2 cellular contexts compared by ENCODE assay signal in genomic region chr17:70134777-70135176, GRCh38.
TF ChIP-seq lines count a peak whose summit lies in the region.

No MANE protein-coding gene starts in this region.

TF ChIP-seq in HEK293, 187 proteins besides CTCF, POLR2A, EP300 and RAD21 (continued from another document):
- no peak for TF ChIP-seq REST (tag by site-specific recombination; IDR thresholded peaks at IDR 0.05)
- TF ChIP-seq ZNF10 (tag by site-specific recombination; IDR thresholded peaks at IDR 0.05): no peak

TF ChIP-seq in K562, 482 proteins besides CTCF, POLR2A, EP300 and RAD21 (continued from another document):
- TF ChIP-seq STAT6 (CRISPR knock-in tag; IDR thresholded peaks at IDR 0.05) (no peak), ZNF644 (tag; IDR thresholded peaks at IDR 0.05; ENCODE audit: low read depth) (no peak), ATF7 (IDR thresholded peaks at IDR 0.05) (no peak), ZNF512 (tag; IDR thresholded peaks at IDR 0.05) (peak; percentile 92)
